33 cellular contexts compared by ENCODE assay signal in the genomic region with DNA sequence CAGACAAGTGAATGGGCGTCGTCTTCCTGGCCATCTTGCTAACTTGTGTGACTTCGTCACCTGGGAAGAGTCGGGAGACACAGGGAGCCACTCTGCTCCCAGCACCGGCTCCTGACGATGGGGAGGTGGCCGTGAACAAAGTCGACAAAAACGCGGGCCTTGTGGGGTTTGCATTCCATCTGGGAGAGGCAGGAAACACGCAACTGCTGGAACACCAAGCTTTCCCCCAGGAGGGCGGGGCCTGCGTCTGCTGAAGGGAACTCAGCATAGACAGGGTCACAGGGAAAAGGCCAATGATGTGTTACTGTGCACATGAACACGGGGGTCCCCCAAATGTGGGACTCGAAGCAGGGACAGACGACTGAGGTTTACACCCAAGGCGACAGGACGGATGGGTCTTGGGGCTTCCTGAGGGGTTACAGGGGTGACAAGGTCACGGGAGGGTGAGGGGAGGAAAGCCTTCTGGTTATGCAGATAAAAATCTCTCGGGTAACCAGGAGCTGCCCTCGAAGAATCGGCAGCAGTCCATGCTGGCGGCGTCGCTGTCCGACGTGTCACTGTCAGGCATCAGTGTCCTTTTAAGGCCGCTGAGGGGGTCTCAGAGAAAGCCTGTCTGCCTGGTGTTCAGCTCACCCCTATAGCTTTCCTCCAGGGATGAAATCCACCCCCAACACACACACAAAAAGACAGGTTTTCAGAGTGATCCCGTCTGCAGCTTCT. TPM values are rescaled to one million over a fixed set of nuclear protein-coding genes. Genes with fewer than 3 reads are reported as not detected.
"Had no signal": no experiment of that assay in that cellular context is flagged by ENCODE, and none has a peak within 500 bp of the region (broad histone marks: within the 10 kb centered on the region; RNA-seq: fewer than 3 reads in every experiment).

No MANE protein-coding gene starts in this region.

- H3K4me2 ChIP-seq: hepatocyte, smooth muscle cell had no signal

- H2AFZ ChIP-seq: hepatocyte had no signal

- H3K4me3 ChIP-seq: gastrocnemius medialis, hepatocyte, pancreas, right atrium auricular region, smooth muscle cell, suprapubic skin, tibial artery had no signal

- H3K27ac ChIP-seq: epithelial cell of prostate, gastrocnemius medialis, hepatocyte, neutrophil, pancreas, right atrium auricular region, suprapubic skin, tibial artery had no signal

- DNase-seq: activated B cell treated with CpG ODN at 0.5 μM for 24 hours; activated CD4-positive, alpha-beta T cell treated with anti-CD3 and anti-CD28 coated beads, Interleukin-2, amount 50 U/mL, for 48 hours; activated CD8-positive, alpha-beta memory T cell treated with anti-CD3 and anti-CD28 coated beads for 24 hours; activated effector memory CD4-positive, alpha-beta T cell treated with Interleukin-2 at 50 U/mL for 16 hours; activated naive CD4-positive, alpha-beta T cell treated with Interleukin-2 at 50 U/mL for 16 hours; anterior cingulate cortex; dermis blood vessel endothelial cell; effector CD8-positive, alpha-beta T cell; gastrocnemius medialis; kidney; left colon; midbrain; naive thymus-derived CD4-positive, alpha-beta T cell; pancreas; stimulated activated CD4-positive, alpha-beta T cell treated with anti-CD3 and anti-CD28 coated beads, Interleukin-15, amount 100 ng/mL, for 24 hours; stimulated activated CD4-positive, alpha-beta T cell treated with anti-CD3 and anti-CD28 coated beads, Interleukin-2, amount 100 ng/mL, for 24 hours; stimulated activated naive B cell treated with anti-CD40 and anti-IgM and Interleukin-4, amounts not matched to agents 10 μg/mL and 1 μg/mL and 100 μg/mL, for 72 hours; T-helper 1 cell; tibial artery had no signal

- H3K36me3 ChIP-seq: gastrocnemius medialis, neutrophil, pancreas, right atrium auricular region, suprapubic skin had no signal

- FAIRE-seq: colon, endometrium, kidney, pancreas had no signal

- H3K27me3 ChIP-seq: gastrocnemius medialis, hepatocyte, neutrophil, pancreas, right atrium auricular region, suprapubic skin had no signal

- H3K9me3 ChIP-seq: gastrocnemius medialis, neutrophil, pancreas, right atrium auricular region, suprapubic skin, tibial artery had no signal

- H3K36me3 Mint-ChIP-seq: activated naive CD8-positive, alpha-beta T cell; naive thymus-derived CD4-positive, alpha-beta T cell; stimulated activated naive B cell treated with anti-CD40 and anti-IgM and Interleukin-4, amounts not matched to agents 10 μg/mL and 1 μg/mL and 100 μg/mL, for 72 hours had no signal

- H3K27me3 Mint-ChIP-seq: activated naive CD8-positive, alpha-beta T cell had no signal

- H3K4me1 Mint-ChIP-seq: activated B cell treated with CpG ODN at 0.5 μM for 24 hours; naive thymus-derived CD4-positive, alpha-beta T cell had no signal

- H3K4me1 ChIP-seq: pancreas, tibial artery had no signal

- H3K27ac Mint-ChIP-seq: activated B cell treated with CpG ODN at 0.5 μM for 24 hours; activated naive CD8-positive, alpha-beta T cell; naive thymus-derived CD4-positive, alpha-beta T cell; stimulated activated naive B cell treated with anti-CD40 and anti-IgM and Interleukin-4, amounts not matched to agents 10 μg/mL and 1 μg/mL and 100 μg/mL, for 72 hours; T-helper 2 cell treated with Interferon-gamma antibody and Interleukin-4, amounts not matched to agents 5 μg/mL and 100 μg/mL, for 36 hours had no signal

- H3K4me3 Mint-ChIP-seq: activated B cell treated with CpG ODN at 0.5 μM for 24 hours; activated naive CD8-positive, alpha-beta T cell; naive thymus-derived CD4-positive, alpha-beta T cell; stimulated activated naive B cell treated with anti-CD40 and anti-IgM and Interleukin-4, amounts not matched to agents 10 μg/mL and 1 μg/mL and 100 μg/mL, for 72 hours; T-helper 2 cell treated with Interferon-gamma antibody and Interleukin-4, amounts not matched to agents 5 μg/mL and 100 μg/mL, for 36 hours had no signal

- H3K79me2 ChIP-seq: hepatocyte had no signal

- H3K9me3 Mint-ChIP-seq: activated B cell treated with CpG ODN at 0.5 μM for 24 hours; naive thymus-derived CD4-positive, alpha-beta T cell; stimulated activated naive B cell treated with anti-CD40 and anti-IgM and Interleukin-4, amounts not matched to agents 10 μg/mL and 1 μg/mL and 100 μg/mL, for 72 hours; T-helper 2 cell treated with Interferon-gamma antibody and Interleukin-4, amounts not matched to agents 5 μg/mL and 100 μg/mL, for 36 hours had no signal

RNA-seq across cellular contexts. Expression of a gene that starts 28.2 kb away (rescaled TPM):
- total RNA-seq: activated B cell treated with CpG ODN at 0.5 μM for 24 hours; dermis blood vessel endothelial cell; gastrocnemius medialis; hepatocyte; kidney; left colon; lower leg skin; naive thymus-derived CD4-positive, alpha-beta T cell; pancreas; pulmonary artery endothelial cell; right atrium auricular region; smooth muscle cell; suprapubic skin; ureter had no signal
- polyA plus RNA-seq: adipose tissue; hepatocyte; naive thymus-derived CD4-positive, alpha-beta T cell; pancreas; smooth muscle cell had no signal

RNA-seq across cellular contexts. Expression of a gene that starts 51.1 kb away (rescaled TPM):
- total RNA-seq: activated B cell treated with CpG ODN at 0.5 μM for 24 hours; naive thymus-derived CD4-positive, alpha-beta T cell; pulmonary artery endothelial cell had no signal
- polyA plus RNA-seq: naive thymus-derived CD4-positive, alpha-beta T cell had no signal

RNA-seq across cellular contexts. Expression of a gene that starts 52.4 kb away (rescaled TPM):
- total RNA-seq: activated B cell treated with CpG ODN at 0.5 μM for 24 hours; naive thymus-derived CD4-positive, alpha-beta T cell had no signal
- polyA plus RNA-seq: naive thymus-derived CD4-positive, alpha-beta T cell had no signal
